1 cellular context compared by ENCODE assay signal in genomic region chrX:153032397-153033118, GRCh38.
TF ChIP-seq lines count a peak whose summit lies in the region.

No MANE protein-coding gene starts in this region.

TF ChIP-seq in HepG2, 621 proteins besides CTCF, POLR2A, EP300 and RAD21 (continued from another document and continues in another):
- TF ChIP-seq ZXDC (CRISPR knock-in tag; IDR thresholded peaks at IDR 0.05) (no peak), ZBTB43 (CRISPR knock-in tag; conservative IDR thresholded peaks at IDR 0.05) (no peak), ZNF512B (CRISPR knock-in tag; IDR thresholded peaks at IDR 0.05; ENCODE audit: borderline replicate concordance) (no peak), SETDB1 (CRISPR knock-in tag; IDR thresholded peaks at IDR 0.05; ENCODE audit: borderline replicate concordance) (no peak), SP5 (CRISPR knock-in tag; IDR thresholded peaks at IDR 0.05; ENCODE audit: borderline replicate concordance, low read depth) (no peak), AKNA (CRISPR knock-in tag; IDR thresholded peaks at IDR 0.05; ENCODE audit: borderline replicate concordance) (no peak), GTF2F1 (IDR thresholded peaks at IDR 0.05; ENCODE audit: low read length) (no peak), FOXK2 (IDR thresholded peaks at IDR 0.05) (no peak), ZNF577 (CRISPR knock-in tag; IDR thresholded peaks at IDR 0.05; ENCODE audit: borderline replicate concordance, low read depth) (no peak), HDAC1 (CRISPR knock-in tag; IDR thresholded peaks at IDR 0.05) (no peak), STAG1 (CRISPR knock-in tag; IDR thresholded peaks at IDR 0.05) (peak; percentile 97), NFE2L2 (IDR thresholded peaks at IDR 0.05; ENCODE audit: low read length) (no peak), KDM2A (CRISPR knock-in tag; IDR thresholded peaks at IDR 0.05; ENCODE audit: borderline replicate concordance, low read depth) (peak; percentile 26; the same call in 1 of the 2 replicates), DBP (CRISPR knock-in tag; IDR thresholded peaks at IDR 0.05; ENCODE audit: not compliant biosample characterization) (no peak), ZNF790 (CRISPR knock-in tag; IDR thresholded peaks at IDR 0.05; ENCODE audit: borderline replicate concordance) (no peak), ZNF567 (CRISPR knock-in tag; IDR thresholded peaks at IDR 0.05; ENCODE audit: borderline replicate concordance) (no peak), ZBTB4 (CRISPR knock-in tag; IDR thresholded peaks at IDR 0.05; ENCODE audit: borderline replicate concordance) (peak; percentile 23; the same call in 1 of the 2 replicates), ZNF296 (CRISPR knock-in tag; conservative IDR thresholded peaks at IDR 0.05) (no peak), MXD1 (CRISPR knock-in tag; IDR thresholded peaks at IDR 0.05) (no peak), THRA (CRISPR knock-in tag; IDR thresholded peaks at IDR 0.05; ENCODE audit: borderline replicate concordance) (no peak), HNF1B (CRISPR knock-in tag; IDR thresholded peaks at IDR 0.05) (no peak), THAP7 (CRISPR knock-in tag; IDR thresholded peaks at IDR 0.05) (no peak), ZNF562 (CRISPR knock-in tag; IDR thresholded peaks at IDR 0.05; ENCODE audit: borderline replicate concordance) (no peak), ZNF670 (CRISPR knock-in tag; IDR thresholded peaks at IDR 0.05; ENCODE audit: borderline replicate concordance) (no peak), CERS6 (CRISPR knock-in tag; IDR thresholded peaks at IDR 0.05) (no peak)
